ENCODE assay signal across 22 cellular contexts in the genomic region with DNA sequence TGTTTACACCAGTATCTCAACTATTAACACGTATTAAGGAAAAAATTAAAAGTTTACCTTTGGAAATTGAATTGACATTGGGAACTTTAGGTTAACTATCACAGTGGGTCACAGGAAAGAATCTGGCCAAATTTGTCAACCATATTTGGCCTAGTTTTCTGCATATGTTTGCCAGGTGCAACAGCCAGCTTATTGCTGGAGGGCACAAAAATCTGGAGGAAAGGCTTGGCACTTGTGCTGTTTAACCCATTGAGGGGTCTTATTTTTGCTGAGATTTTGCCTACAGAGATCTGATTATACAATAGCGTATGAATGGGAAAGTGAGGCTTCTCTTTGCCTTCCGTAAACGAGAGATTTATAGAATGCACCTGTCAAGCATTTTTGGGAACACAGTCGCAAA.
"Had no signal": no experiment of that assay in that cellular context is flagged by ENCODE, and none has a peak within 500 bp of the region (broad histone marks: within the 10 kb centered on the region; RNA-seq: fewer than 3 reads in every experiment).

No MANE protein-coding gene starts in this region.

- H3K4me1 ChIP-seq: foreskin keratinocyte, left ventricle myocardium inferior, lower lobe of right lung, neural progenitor cell, right atrium auricular region, sigmoid colon had no signal

- DNase-seq: effector CD4-positive, alpha-beta T cell; endodermal cell; erythroblast; foreskin keratinocyte; head of caudate nucleus; kidney; left cardiac atrium; left ventricle myocardium inferior; lower lobe of right lung; natural killer cell; nucleus accumbens; ovary; sigmoid colon; stimulated activated CD4-positive, alpha-beta T cell treated with anti-CD3 and anti-CD28 coated beads, Interleukin-2, amount 100 ng/mL, for 24 hours; stimulated activated naive CD4-positive, alpha-beta T cell treated with Interleukin-2 at 50 U/mL for 16 hours; trophoblast cell had no signal

- H3K4me2 ChIP-seq: hepatocyte, neural progenitor cell had no signal

- H3K27ac ChIP-seq: foreskin keratinocyte, hepatocyte, left ventricle myocardium inferior, lower lobe of right lung, neural progenitor cell, ovary, right atrium auricular region, sigmoid colon, skin epidermis had no signal

- H3K79me2 ChIP-seq: hepatocyte had no signal

- ATAC-seq: foreskin keratinocyte, left cardiac atrium, lower lobe of right lung, natural killer cell had no signal

- H3K9ac ChIP-seq: neural progenitor cell had no signal

- H3K4me3 Mint-ChIP-seq: endodermal cell, memory B cell, mesothelial cell of epicardium, natural killer cell, neural progenitor cell had no signal

- H2AFZ ChIP-seq: hepatocyte, neural progenitor cell had no signal

- H3K4me1 Mint-ChIP-seq: neural progenitor cell had no signal

- H3K36me3 ChIP-seq: left ventricle myocardium inferior, lower lobe of right lung, neural progenitor cell, ovary, right atrium auricular region, sigmoid colon had no signal

- H3K27me3 Mint-ChIP-seq: memory B cell had no signal

- H3K4me3 ChIP-seq: hepatocyte, left ventricle myocardium inferior, lower lobe of right lung, neural progenitor cell, ovary, right atrium auricular region, sigmoid colon, skin epidermis had no signal

- H3K9me3 ChIP-seq: left ventricle myocardium inferior, lower lobe of right lung, ovary, right atrium auricular region, sigmoid colon had no signal

- H3K36me3 Mint-ChIP-seq: memory B cell, natural killer cell had no signal

- H3K27me3 ChIP-seq: foreskin keratinocyte, hepatocyte, neural progenitor cell, ovary, right atrium auricular region, sigmoid colon had no signal

- H3K27ac Mint-ChIP-seq: endodermal cell, memory B cell, mesothelial cell of epicardium, natural killer cell, neural progenitor cell had no signal
